28 cellular contexts compared by ENCODE assay signal in the genomic region with DNA sequence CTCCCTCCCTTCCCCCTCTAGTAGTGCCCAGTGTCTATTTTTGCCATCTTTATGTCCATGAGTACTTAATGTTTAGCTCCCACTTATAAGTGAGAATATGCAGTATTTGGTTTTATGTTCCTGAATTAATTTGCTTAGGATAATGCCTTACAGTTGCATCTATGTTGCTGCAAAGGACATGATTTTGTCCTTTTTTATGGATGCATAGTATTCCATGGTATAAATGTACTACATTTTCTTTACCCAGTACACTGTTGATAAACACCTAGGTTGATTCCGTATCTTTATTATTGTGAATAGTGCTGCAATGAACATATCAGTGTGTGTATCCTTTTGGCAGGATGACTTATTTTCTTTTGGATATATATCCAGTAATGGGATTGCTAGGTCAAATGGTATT. TPM values are rescaled to one million over a fixed set of nuclear protein-coding genes. Genes with fewer than 3 reads are reported as not detected.
DNase-seq lines count a peak whose midpoint lies in the region; ATAC-seq and TF ChIP-seq lines count a peak whose summit lies in the region.
"Had no signal": no experiment of that assay in that cellular context is flagged by ENCODE, and none has a peak within 500 bp of the region (broad histone marks: within the 10 kb centered on the region; RNA-seq: fewer than 3 reads in every experiment).

No MANE protein-coding gene starts in this region.

- no peaks in the 10 kb centered on the region for H3K27me3 Mint-ChIP-seq in MCF 10A (ENCODE audit: insufficient read depth, unreplicated experiment)
- peaks cover 36% of the 10 kb centered on the region for H3K27me3 Mint-ChIP-seq in stimulated activated naive CD8-positive, alpha-beta T cell treated with anti-CD3 and anti-CD28 coated beads, Interleukin-15, Interleukin-2, amounts not matched to agents 100 ng/mL and 50 ng/mL, for 24 hours

- H3K36me3 ChIP-seq in breast epithelium (no peaks in the 10 kb centered on the region), right lobe of liver (no peaks in the 10 kb centered on the region)
- H3K36me3 ChIP-seq: BE2C had no signal

- TF ChIP-seq POLR2A in breast epithelium (IDR thresholded peaks at IDR 0.05) (no peak), right lobe of liver (IDR thresholded peaks at IDR 0.05) (no peak)

- TF ChIP-seq CTCF in MCF 10A (IDR thresholded peaks at IDR 0.05; ENCODE audit: unreplicated experiment) (no peak), breast epithelium (IDR thresholded peaks at IDR 0.05) (no peak), right lobe of liver (IDR thresholded peaks at IDR 0.05) (no peak)

- POLR2A ChIA-PET in MCF 10A (lab: Yijun Ruan, JAX), result interaction anchor here (0.6 to 7.4 kb wide), 5 partner anchors 9 to 406 kb away, joined by 3 to 114 read pairs (median 4); a partner anchor contains a TSS

- H3K4me3 Mint-ChIP-seq in MCF 10A (ENCODE audit: unreplicated experiment), result peak overlapping the region; percentile 82
- H3K4me3 Mint-ChIP-seq in stimulated activated naive CD8-positive, alpha-beta T cell treated with anti-CD3 and anti-CD28 coated beads, Interleukin-15, Interleukin-2, amounts not matched to agents 100 ng/mL and 50 ng/mL, for 24 hours, result no peak overlapping the region
- H3K4me3 Mint-ChIP-seq: CD14-positive monocyte; CD8-positive, alpha-beta memory T cell had no signal

- H3K9me3 ChIP-seq in breast epithelium, result no peaks in the 10 kb centered on the region
- no peaks in the 10 kb centered on the region for H3K9me3 ChIP-seq in right lobe of liver
- H3K9me3 ChIP-seq: BE2C had no signal

- H3K27ac ChIP-seq in breast epithelium (no peak overlapping the region), right lobe of liver (peak overlapping the region in 2 of 3 donors; percentile 94 to 95)
- H3K27ac ChIP-seq: 22Rv1, RWPE1, SK-N-MC had no signal

- H3K4me1 Mint-ChIP-seq in MCF 10A (ENCODE audit: insufficient read depth, unreplicated experiment), result peaks cover 35% of the 10 kb centered on the region
- no peaks in the 10 kb centered on the region for H3K4me1 Mint-ChIP-seq in stimulated activated naive CD8-positive, alpha-beta T cell treated with anti-CD3 and anti-CD28 coated beads, Interleukin-15, Interleukin-2, amounts not matched to agents 100 ng/mL and 50 ng/mL, for 24 hours (ENCODE audit: low read depth)

- H3K9me3 Mint-ChIP-seq in MCF 10A (ENCODE audit: unreplicated experiment), result no peaks in the 10 kb centered on the region
- H3K9me3 Mint-ChIP-seq in stimulated activated naive CD8-positive, alpha-beta T cell treated with anti-CD3 and anti-CD28 coated beads, Interleukin-15, Interleukin-2, amounts not matched to agents 100 ng/mL and 50 ng/mL, for 24 hours, result no peaks in the 10 kb centered on the region

- BruUV-seq in MCF 10A (replicated peaks; lab: Mats Ljungman, UMichigan), result no TSS peak

- CTCF ChIA-PET in MCF 10A (lab: Yijun Ruan, JAX), result interaction anchor here (0.9 to 18.5 kb wide), 8 partner anchors 8 to 172 kb away, joined by 3 to 426 read pairs (median 54); no protein-coding TSS in a partner anchor

- 93% methylated on average over 1 of the region's 1 CpG for WGBS in right lobe of liver (ENCODE audit: insufficient coverage, low coverage, low lambda C conversion rate, missing lambda C conversion rate)

- H3K4me3 ChIP-seq in breast epithelium, result no peak overlapping the region
- H3K4me3 ChIP-seq in right lobe of liver, result peak overlapping the region in 2 of 3 donors; percentile 72 to 85
- H3K4me3 ChIP-seq: SK-N-MC had no signal

- H3K4me1 ChIP-seq in breast epithelium (no peaks in the 10 kb centered on the region), right lobe of liver (peaks cover 0 to 62% (median 16%) of the 10 kb centered on the region in 4 donors)
- H3K4me1 ChIP-seq: BE2C had no signal

- no peak overlapping the region for H3K27ac Mint-ChIP-seq in MCF 10A (ENCODE audit: low read depth, unreplicated experiment)
- peak overlapping the region; percentile 61 for H3K27ac Mint-ChIP-seq in stimulated activated naive CD8-positive, alpha-beta T cell treated with anti-CD3 and anti-CD28 coated beads, Interleukin-15, Interleukin-2, amounts not matched to agents 100 ng/mL and 50 ng/mL, for 24 hours
- H3K27ac Mint-ChIP-seq: CD14-positive monocyte; CD8-positive, alpha-beta memory T cell had no signal

- DNase-seq in MCF 10A (ENCODE audit: unreplicated experiment), result no peak
- no peak for DNase-seq in breast epithelium (ENCODE audit: low spot score in 2 of 2)
- no peak for DNase-seq in stimulated activated naive CD8-positive, alpha-beta T cell treated with anti-CD3 and anti-CD28 coated beads, Interleukin-15, Interleukin-2, amounts not matched to agents 100 U/mL and 50 U/mL, for 24 hours
- DNase-seq in right lobe of liver, result no peak
- no peak for DNase-seq in NCI-H1417 treated with DMSO at 0.1 percent for 48 hours (lab: John Stamatoyannopoulos, UW)
- DNase-seq in left colon, result no peak
- DNase-seq: ACHN; BE2C; CD8-positive, alpha-beta memory T cell; DMS 273 treated with DMSO at 0.1 percent for 48 hours; DMS79 treated with DMSO at 0.1 percent for 48 hours; GF-D8; KG1; NCI-H1048; NCI-H1417; NCI-H1694 treated with DMSO at 0.1 percent for 48 hours; NCI-H2081; NCI-H2227 treated with DMSO at 0.1 percent for 48 hours; NCI-H526 treated with DMSO at 0.1 percent for 48 hours; SIG-M5 had no signal

- H3K27me3 ChIP-seq in breast epithelium (no peaks in the 10 kb centered on the region), right lobe of liver (no peaks in the 10 kb centered on the region)
- H3K27me3 ChIP-seq: BE2C had no signal

- intact Hi-C loops in MCF 10A (cut with micrococcal nuclease) (no loop called here), breast epithelium (cut with DNase I; ENCODE audit: low total_unique reads) (no loop called here), right lobe of liver (cut with DNase I) (no loop called here), left colon (cut with DNase I, micrococcal nuclease) (loop anchor here (10.0 kb wide), 2 partner anchors 80 to 90 kb away; no protein-coding TSS in a partner anchor)

- H3K36me3 Mint-ChIP-seq in MCF 10A (ENCODE audit: insufficient read depth, unreplicated experiment), result no peaks in the 10 kb centered on the region
- no peaks in the 10 kb centered on the region for H3K36me3 Mint-ChIP-seq in stimulated activated naive CD8-positive, alpha-beta T cell treated with anti-CD3 and anti-CD28 coated beads, Interleukin-15, Interleukin-2, amounts not matched to agents 100 ng/mL and 50 ng/mL, for 24 hours (ENCODE audit: low read depth)
- H3K36me3 Mint-ChIP-seq: CD14-positive monocyte; CD8-positive, alpha-beta memory T cell had no signal

- no peak for ATAC-seq in stimulated activated naive CD8-positive, alpha-beta T cell treated with anti-CD3 and anti-CD28 coated beads, Interleukin-15, Interleukin-2, amounts not matched to agents 100 U/mL and 50 U/mL, for 24 hours
- ATAC-seq in right lobe of liver, result no peak
- no peak for ATAC-seq in HG03039 (IDR thresholded peaks at IDR 0.05; ENCODE audit: unreplicated experiment)
- no peak for ATAC-seq in left colon
- ATAC-seq: HCT116, Panc1 had no signal

RNA-seq across cellular contexts. Expression of a gene that starts 3.8 kb away (rescaled TPM):
- 168 and 206 TPM in 2 replicates for total RNA-seq in MCF 10A (2022)
- total RNA-seq in breast epithelium, result 10 to 100 TPM; 26.3 to 61.9 (median 57.4) TPM
- total RNA-seq in right lobe of liver, result 100 to 1,000 TPM in 4 of 6 experiments, 10 to 100 TPM in 2; 85.8 to 180 (median 125) TPM
- total RNA-seq in left colon, result 1 to 10 TPM; 3.4 to 4.3 TPM

Comparison
In these comparisons a context has a peak if more than half of its experiments do, and no peak if none do; other contexts are left out.
1. H3K27ac ChIP-seq: peak in right lobe of liver (2 of 3); none in breast epithelium (0 of 2).
2. H3K4me3 ChIP-seq: peak in right lobe of liver (2 of 3); none in breast epithelium (0 of 3).
3. RNA of a gene that starts 3.8 kb away (total RNA-seq): 168 to 206 TPM in MCF 10A, 85.8 to 180 TPM in right lobe of liver and 26.3 to 61.9 TPM in breast epithelium; 3.4 to 4.3 TPM in left colon; every median in the first group is over 4 times any median in the second.
4. intact Hi-C loops: an anchor here in left colon (10.0 kb wide); none called in MCF 10A, breast epithelium and right lobe of liver.